In genomic region chrX:63657821-63658220, GRCh38 we compare ENCODE assay signal across 12 cellular contexts.
A peak's percentile ranks its signal among the peaks of the same experiment; 100 is the strongest.
DNase-seq lines count a peak whose midpoint lies in the region; ATAC-seq, FAIRE-seq and TF ChIP-seq lines count a peak whose summit lies in the region.
"Had no signal": no experiment of that assay in that cellular context is flagged by ENCODE, and none has a peak within 500 bp of the region (broad histone marks: within the 10 kb centered on the region; RNA-seq: fewer than 3 reads in every experiment).

No MANE protein-coding gene starts in this region.

- TF ChIP-seq CTCF in A549 (IDR thresholded peaks at IDR 0.05): no peak
- TF ChIP-seq CTCF in cardiac fibroblast (IDR thresholded peaks at IDR 0.05; ENCODE audit: low read depth, low read length): no peak
- no peak for TF ChIP-seq CTCF in GM23338 (conservative IDR thresholded peaks at IDR 0.05; ENCODE audit: low read depth in 2 of 2)

- H4K20me1 ChIP-seq in GM23338 (replicated peaks; ENCODE audit: insufficient read depth): no peaks in the 10 kb centered on the region

- FAIRE-seq in A549 (lab: Jason Lieb, UNC): peak; percentile 51

- no peak overlapping the region for H3K4me3 ChIP-seq in A549
- no peak overlapping the region for H3K4me3 ChIP-seq in cardiac fibroblast (replicated peaks in 1 of 2; ENCODE audit: low read depth in 2 of 2, low read length in 2 of 2)
- no peak overlapping the region for H3K4me3 ChIP-seq in GM23338

- H3K9me3 ChIP-seq in A549: no peaks in the 10 kb centered on the region
- H3K9me3 ChIP-seq: BE2C had no signal

- ATAC-seq in A549 (no peak), GM23338 (no peak), GM19351 (IDR thresholded peaks at IDR 0.05; ENCODE audit: unreplicated experiment) (no peak)

- no peak overlapping the region for H3K27ac Mint-ChIP-seq in GM23338
- H3K27ac Mint-ChIP-seq: nephron had no signal

- H3K9me3 Mint-ChIP-seq in GM23338: no peaks in the 10 kb centered on the region

- no peaks in the 10 kb centered on the region for H3K36me3 ChIP-seq in GM23338 (ENCODE audit: insufficient read depth)
- H3K36me3 ChIP-seq: BE2C had no signal

- H3K27me3 ChIP-seq in GM23338 (ENCODE audit: insufficient read depth): no peaks in the 10 kb centered on the region
- H3K27me3 ChIP-seq: BE2C had no signal

- H3K4me2 ChIP-seq in A549 (no peak overlapping the region), GM23338 (no peak overlapping the region)

- H3K4me3 Mint-ChIP-seq in GM23338: no peak overlapping the region
- H3K4me3 Mint-ChIP-seq: nephron had no signal

- peaks cover 19% of the 10 kb centered on the region for H3K36me3 Mint-ChIP-seq in GM23338 (ENCODE audit: low read depth)

- no peak for TF ChIP-seq POLR2A in A549 (IDR thresholded peaks at IDR 0.05; ENCODE audit: low read length)

- H3K27ac ChIP-seq in A549 (no peak overlapping the region), GM23338 (ENCODE audit: low read depth) (no peak overlapping the region)

- no peaks in the 10 kb centered on the region for H3K9me2 ChIP-seq in GM23338 (ENCODE audit: insufficient read depth)

- CTCF ChIA-PET in A549 (lab: Yijun Ruan, JAX): no interaction called here

- no peak overlapping the region for H2AFZ ChIP-seq in GM23338

- no peaks in the 10 kb centered on the region for H3F3A ChIP-seq in GM23338 (replicated peaks; ENCODE audit: low read depth)

- no peak for TF ChIP-seq EP300 in A549 (IDR thresholded peaks at IDR 0.05)

- H3K4me1 ChIP-seq in A549 (no peaks in the 10 kb centered on the region), GM23338 (ENCODE audit: insufficient read depth) (no peaks in the 10 kb centered on the region)
- H3K4me1 ChIP-seq: BE2C had no signal

- H3K4me1 Mint-ChIP-seq in GM23338: no peaks in the 10 kb centered on the region

- no peaks in the 10 kb centered on the region for H3K79me2 ChIP-seq in GM23338 (replicated peaks; ENCODE audit: insufficient read depth)

- no peaks in the 10 kb centered on the region for H3K27me3 Mint-ChIP-seq in GM23338 (ENCODE audit: insufficient read depth, low read depth, poor library complexity)

- DNase-seq in A549 (ENCODE audit: low read depth in 1 of 2, low spot score in 1 of 2): peak in 1 of 2 experiments; percentile 0
- peak; percentile 77 to 82 for DNase-seq in Kasumi-1 (lab: John Stamatoyannopoulos, UW)
- peak; percentile 83 to 88 for DNase-seq in cardiac fibroblast (ENCODE audit: low read depth in 2 of 2)
- DNase-seq in islet precursor cell: peak; percentile 69
- DNase-seq in DMS79 (lab: John Stamatoyannopoulos, UW): no peak
- DNase-seq in GM23338 (ENCODE audit: low spot score): no peak
- no peak for DNase-seq in 8988T
- DNase-seq: activated CD4-positive, alpha-beta T cell treated with anti-CD3 and anti-CD28 coated beads for 1 hour; BE2C; H7 had no signal

- WGBS in A549 (ENCODE audit: missing lambda C conversion rate): 90% methylated on average over 6 of the region's 6 CpGs

- POLR2A ChIA-PET in A549 (lab: Yijun Ruan, JAX): no interaction called here

- TF ChIP-seq RAD21 in A549 (conservative IDR thresholded peaks at IDR 0.05 in 1 of 2, IDR thresholded peaks at IDR 0.05 in 1 of 2): no peak

TF ChIP-seq in A549, 52 proteins besides CTCF, POLR2A, EP300 and RAD21:
- TF ChIP-seq HOXB5 (CRISPR knock-in tag; IDR thresholded peaks at IDR 0.05): no peak
- TF ChIP-seq CHD2 (IDR thresholded peaks at IDR 0.05; ENCODE audit: low read length, partially characterized antibody): no peak
- TF ChIP-seq ZC3H11A (IDR thresholded peaks at IDR 0.05): no peak
- no peak for TF ChIP-seq RARB (CRISPR knock-in tag; IDR thresholded peaks at IDR 0.05)
- no peak for TF ChIP-seq CBX8 (IDR thresholded peaks at IDR 0.05)
- TF ChIP-seq ZSCAN20 (CRISPR knock-in tag; IDR thresholded peaks at IDR 0.05): no peak

TF ChIP-seq in GM23338, 12 proteins besides CTCF, POLR2A, EP300 and RAD21 (continues in another document):
- TF ChIP-seq NANOG (IDR thresholded peaks at IDR 0.05; ENCODE audit: borderline replicate concordance) (no peak), STAT1 (IDR thresholded peaks at IDR 0.05; ENCODE audit: unreplicated experiment) (no peak)
- TF ChIP-seq, protein P1, sequence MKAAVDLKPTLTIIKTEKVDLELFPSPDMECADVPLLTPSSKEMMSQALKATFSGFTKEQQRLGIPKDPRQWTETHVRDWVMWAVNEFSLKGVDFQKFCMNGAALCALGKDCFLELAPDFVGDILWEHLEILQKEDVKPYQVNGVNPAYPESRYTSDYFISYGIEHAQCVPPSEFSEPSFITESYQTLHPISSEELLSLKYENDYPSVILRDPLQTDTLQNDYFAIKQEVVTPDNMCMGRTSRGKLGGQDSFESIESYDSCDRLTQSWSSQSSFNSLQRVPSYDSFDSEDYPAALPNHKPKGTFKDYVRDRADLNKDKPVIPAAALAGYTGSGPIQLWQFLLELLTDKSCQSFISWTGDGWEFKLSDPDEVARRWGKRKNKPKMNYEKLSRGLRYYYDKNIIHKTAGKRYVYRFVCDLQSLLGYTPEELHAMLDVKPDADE (IDR thresholded peaks at IDR 0.05): no peak
- TF ChIP-seq, protein P2, sequence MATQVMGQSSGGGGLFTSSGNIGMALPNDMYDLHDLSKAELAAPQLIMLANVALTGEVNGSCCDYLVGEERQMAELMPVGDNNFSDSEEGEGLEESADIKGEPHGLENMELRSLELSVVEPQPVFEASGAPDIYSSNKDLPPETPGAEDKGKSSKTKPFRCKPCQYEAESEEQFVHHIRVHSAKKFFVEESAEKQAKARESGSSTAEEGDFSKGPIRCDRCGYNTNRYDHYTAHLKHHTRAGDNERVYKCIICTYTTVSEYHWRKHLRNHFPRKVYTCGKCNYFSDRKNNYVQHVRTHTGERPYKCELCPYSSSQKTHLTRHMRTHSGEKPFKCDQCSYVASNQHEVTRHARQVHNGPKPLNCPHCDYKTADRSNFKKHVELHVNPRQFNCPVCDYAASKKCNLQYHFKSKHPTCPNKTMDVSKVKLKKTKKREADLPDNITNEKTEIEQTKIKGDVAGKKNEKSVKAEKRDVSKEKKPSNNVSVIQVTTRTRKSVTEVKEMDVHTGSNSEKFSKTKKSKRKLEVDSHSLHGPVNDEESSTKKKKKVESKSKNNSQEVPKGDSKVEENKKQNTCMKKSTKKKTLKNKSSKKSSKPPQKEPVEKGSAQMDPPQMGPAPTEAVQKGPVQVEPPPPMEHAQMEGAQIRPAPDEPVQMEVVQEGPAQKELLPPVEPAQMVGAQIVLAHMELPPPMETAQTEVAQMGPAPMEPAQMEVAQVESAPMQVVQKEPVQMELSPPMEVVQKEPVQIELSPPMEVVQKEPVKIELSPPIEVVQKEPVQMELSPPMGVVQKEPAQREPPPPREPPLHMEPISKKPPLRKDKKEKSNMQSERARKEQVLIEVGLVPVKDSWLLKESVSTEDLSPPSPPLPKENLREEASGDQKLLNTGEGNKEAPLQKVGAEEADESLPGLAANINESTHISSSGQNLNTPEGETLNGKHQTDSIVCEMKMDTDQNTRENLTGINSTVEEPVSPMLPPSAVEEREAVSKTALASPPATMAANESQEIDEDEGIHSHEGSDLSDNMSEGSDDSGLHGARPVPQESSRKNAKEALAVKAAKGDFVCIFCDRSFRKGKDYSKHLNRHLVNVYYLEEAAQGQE (IDR thresholded peaks at IDR 0.05; ENCODE audit: unreplicated experiment): no peak

Comparison
In these comparisons a context has a peak if more than half of its experiments do, and no peak if none do; other contexts are left out.
1. DNase-seq: peak in Kasumi-1 (2 of 2), cardiac fibroblast (2 of 2) and islet precursor cell (single experiment); none in DMS79 (single experiment), GM23338 (single experiment) and 8988T (single experiment).